21 cellular contexts compared by ENCODE assay signal in genomic region chr18:10231220-10231619, GRCh38.
"Had no signal": no experiment of that assay in that cellular context is flagged by ENCODE, and none has a peak within 500 bp of the region (broad histone marks: within the 10 kb centered on the region; RNA-seq: fewer than 3 reads in every experiment).

No MANE protein-coding gene starts in this region.

- H3K4me1 Mint-ChIP-seq: activated naive CD4-positive, alpha-beta T cell treated with anti-CD3 and anti-CD28 coated beads, Interleukin-2, amount 50 U/mL, for 24 hours had no signal

- H3K36me3 ChIP-seq: breast epithelium, colonic mucosa had no signal

- ATAC-seq: activated CD4-positive, CD25-positive, alpha-beta regulatory T cell treated with anti-CD3 and anti-CD28 coated beads, Interleukin-2, amount 50 U/mL, for 24 hours; activated CD8-positive, alpha-beta T cell treated with anti-CD3 and anti-CD28 coated beads for 36 hours had no signal

- H3K36me3 Mint-ChIP-seq: activated naive CD4-positive, alpha-beta T cell treated with anti-CD3 and anti-CD28 coated beads, Interleukin-2, amount 50 U/mL, for 24 hours had no signal

- H3K27ac Mint-ChIP-seq: activated CD8-positive, alpha-beta T cell treated with anti-CD3 and anti-CD28 coated beads for 36 hours; activated naive CD4-positive, alpha-beta T cell treated with anti-CD3 and anti-CD28 coated beads, Interleukin-2, amount 50 U/mL, for 24 hours had no signal

- H3K27me3 Mint-ChIP-seq: activated CD8-positive, alpha-beta T cell treated with anti-CD3 and anti-CD28 coated beads for 36 hours had no signal

- H3K27me3 ChIP-seq: breast epithelium, colonic mucosa had no signal

- H3K27ac ChIP-seq: breast epithelium, colonic mucosa had no signal

- H3K4me1 ChIP-seq: colonic mucosa had no signal

- H3K9me3 ChIP-seq: colonic mucosa had no signal

- H3K4me3 Mint-ChIP-seq: activated CD8-positive, alpha-beta T cell treated with anti-CD3 and anti-CD28 coated beads for 36 hours; activated naive CD4-positive, alpha-beta T cell treated with anti-CD3 and anti-CD28 coated beads, Interleukin-2, amount 50 U/mL, for 24 hours had no signal

- H3K4me3 ChIP-seq: breast epithelium, colonic mucosa had no signal

- DNase-seq: activated CD4-positive, alpha-beta T cell treated with anti-CD3 and anti-CD28 coated beads for 4 hours; activated CD8-positive, alpha-beta memory T cell treated with anti-CD3 and anti-CD28 coated beads, Interleukin-2, amount 50 U/mL, for 48 hours; activated CD8-positive, alpha-beta T cell treated with anti-CD3 and anti-CD28 coated beads for 36 hours; activated naive CD4-positive, alpha-beta T cell; activated T-cell treated with anti-CD3 and anti-CD28 coated beads, Interleukin-2, amount 50 U/mL, for 1 hour; aorta; colonic mucosa; NCI-H1105 treated with DMSO at 0.1 percent for 48 hours; NCI-H1436 treated with DMSO at 0.1 percent for 48 hours; NCI-H187; NCI-H2081; NCI-H2171; NCI-H226; NCI-H526 treated with DMSO at 0.1 percent for 48 hours; NCI-H82; NK-92 treated with Interleukin-12 subunit alpha and Interleukin-12 subunit beta, amount 100 ng/mL, for 24 hours; SIG-M5; T-helper 1 cell had no signal

- H3K9me3 Mint-ChIP-seq: activated CD8-positive, alpha-beta T cell treated with anti-CD3 and anti-CD28 coated beads for 36 hours had no signal
